Comparison of ENCODE assay signal across 29 cellular contexts in the genomic region with DNA sequence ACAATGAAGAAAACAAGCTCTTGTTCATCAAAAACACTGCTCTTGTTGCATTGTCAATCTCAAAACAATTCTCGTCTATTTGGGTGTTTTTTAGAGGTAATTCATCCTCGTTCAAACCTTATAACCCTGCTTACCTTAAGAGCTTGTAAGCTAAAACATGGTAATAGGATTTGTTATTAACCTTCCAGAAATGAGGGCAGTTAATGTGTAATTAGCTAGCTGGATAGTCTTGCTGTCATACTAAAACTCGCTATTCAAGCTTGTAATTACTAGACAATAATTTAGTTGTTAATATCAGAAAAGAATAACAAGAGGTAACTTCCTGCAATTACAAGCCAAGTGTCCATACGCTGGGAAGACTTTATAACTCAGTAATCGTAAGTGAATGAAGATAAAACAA.
DNase-seq lines count a peak whose midpoint lies in the region; ATAC-seq and TF ChIP-seq lines count a peak whose summit lies in the region.
"Had no signal": no experiment of that assay in that cellular context is flagged by ENCODE, and none has a peak within 500 bp of the region (broad histone marks: within the 10 kb centered on the region; RNA-seq: fewer than 3 reads in every experiment).

No MANE protein-coding gene starts in this region.

- H3K27me3 Mint-ChIP-seq in GM23338 (ENCODE audit: insufficient read depth, low read depth, poor library complexity) (peaks cover 7% of the 10 kb centered on the region), nephron (ENCODE audit: low read depth) (no peaks in the 10 kb centered on the region)
- H3K27me3 Mint-ChIP-seq: CD8-positive, alpha-beta memory T cell; memory B cell; stimulated activated naive CD8-positive, alpha-beta T cell treated with anti-CD3 and anti-CD28 coated beads, Interleukin-15, amount 100 ng/mL, for 72 hours had no signal

- H3K4me1 Mint-ChIP-seq in GM23338 (peaks cover 69% of the 10 kb centered on the region), nephron (peaks cover 52% of the 10 kb centered on the region)

- no peaks in the 10 kb centered on the region for H3K9me3 ChIP-seq in ascending aorta
- H3K9me3 ChIP-seq: SJSA1, spleen, thoracic aorta, uterus had no signal

- H3K27ac Mint-ChIP-seq in GM23338 (no peak overlapping the region), nephron (peak overlapping the region; percentile 53 to 85 (median 77))
- H3K27ac Mint-ChIP-seq: memory B cell; stimulated activated naive CD8-positive, alpha-beta T cell treated with anti-CD3 and anti-CD28 coated beads, Interleukin-15, amount 100 ng/mL, for 72 hours had no signal

- in situ Hi-C loops in ACHN (cut with HindIII; ENCODE audit: low pct_ligation_motif_present, low pct_unique_long_range_greater_than_20kb, low sequenced_read_pairs), result no loop called here

- H3K9me2 ChIP-seq in GM23338 (ENCODE audit: insufficient read depth), result no peaks in the 10 kb centered on the region

- H3K36me3 ChIP-seq in GM23338 (ENCODE audit: insufficient read depth) (no peaks in the 10 kb centered on the region), ascending aorta (no peaks in the 10 kb centered on the region)
- H3K36me3 ChIP-seq: thoracic aorta, uterus had no signal

- peaks cover 8% of the 10 kb centered on the region; the same call in 1 of the 2 replicates for H4K20me1 ChIP-seq in GM23338 (replicated peaks; ENCODE audit: insufficient read depth)

- H3K27me3 ChIP-seq in GM23338 (ENCODE audit: insufficient read depth) (no peaks in the 10 kb centered on the region), ascending aorta (no peaks in the 10 kb centered on the region)
- H3K27me3 ChIP-seq: SJSA1, spleen, uterus had no signal

- intact Hi-C loops in ascending aorta (cut with DNase I), result no loop called here

- H3K79me2 ChIP-seq in GM23338 (replicated peaks; ENCODE audit: insufficient read depth), result peaks cover 42% of the 10 kb centered on the region

- peak; percentile 38 for DNase-seq in ACHN
- no peak for DNase-seq in GM23338 (ENCODE audit: low spot score)
- no peak for DNase-seq in ascending aorta (ENCODE audit: low spot score in 2 of 2)
- DNase-seq in NCI-H510A treated with DMSO at 0.1 percent for 48 hours (lab: John Stamatoyannopoulos, UW), result no peak
- DNase-seq: activated CD4-positive, CD25-positive, alpha-beta regulatory T cell; activated gamma-delta T cell treated with Interleukin-2 at 50 U/mL for 16 hours; activated T-cell treated with anti-CD3 and anti-CD28 coated beads, Interleukin-2, amount 50 U/mL, for 48 hours; CD8-positive, alpha-beta memory T cell; effector memory CD4-positive, alpha-beta T cell; EL; HCEC 1CT; hippocampal formation; left colon; NCI-H187 treated with DMSO at 0.1 percent for 48 hours; NCI-H526; right cardiac atrium; RPMI8226; spleen; stimulated activated naive CD8-positive, alpha-beta T cell treated with anti-CD3 and anti-CD28 coated beads, Interleukin-15, amount 100 ng/mL, for 72 hours; uterus had no signal

- H3K4me1 ChIP-seq in GM23338 (ENCODE audit: insufficient read depth), result peaks cover 40% of the 10 kb centered on the region
- peaks cover 11 to 60% of the 10 kb centered on the region in 2 donors for H3K4me1 ChIP-seq in ascending aorta

- H3K4me2 ChIP-seq in GM23338, result 0 out of 2 replicates have a peak overlapping the region, but pooled peaks have one; percentile 27

- H3F3A ChIP-seq in GM23338 (replicated peaks; ENCODE audit: low read depth), result no peaks in the 10 kb centered on the region

- TF ChIP-seq CTCF in GM23338 (conservative IDR thresholded peaks at IDR 0.05; ENCODE audit: low read depth in 2 of 2), result no peak
- TF ChIP-seq CTCF in ascending aorta (IDR thresholded peaks at IDR 0.05), result no peak
- no peak for TF ChIP-seq CTCF in nephron (IDR thresholded peaks at IDR 0.05; ENCODE audit: unreplicated experiment in 3 of 3)

- H3K36me3 Mint-ChIP-seq in GM23338 (ENCODE audit: low read depth), result peaks cover 9% of the 10 kb centered on the region; the same call in 1 of the 3 replicates
- H3K36me3 Mint-ChIP-seq in nephron (ENCODE audit: low read depth), result peaks cover 34% of the 10 kb centered on the region

- H3K27ac ChIP-seq in GM23338 (ENCODE audit: low read depth) (no peak overlapping the region), ascending aorta (peak overlapping the region; percentile 50 to 96)
- H3K27ac ChIP-seq: coronary artery, epithelial cell of prostate, SJSA1, spleen, uterus had no signal

- H3K4me3 ChIP-seq in GM23338, result no peak overlapping the region
- no peak overlapping the region for H3K4me3 ChIP-seq in ascending aorta
- H3K4me3 ChIP-seq: coronary artery, SJSA1, spleen, thoracic aorta, uterus had no signal

- ATAC-seq in GM23338 (no peak), GM21515 (IDR thresholded peaks at IDR 0.05; ENCODE audit: unreplicated experiment) (no peak), GM21360 (IDR thresholded peaks at IDR 0.05; ENCODE audit: unreplicated experiment) (no peak)
- ATAC-seq: left colon; right cardiac atrium; stimulated activated naive CD8-positive, alpha-beta T cell treated with anti-CD3 and anti-CD28 coated beads, Interleukin-15, amount 100 ng/mL, for 72 hours had no signal

- no peak overlapping the region for H2AFZ ChIP-seq in GM23338

- H3K9me3 Mint-ChIP-seq in GM23338 (no peaks in the 10 kb centered on the region; the same call in 2 of the 3 replicates), nephron (no peaks in the 10 kb centered on the region)
- H3K9me3 Mint-ChIP-seq: CD8-positive, alpha-beta memory T cell; memory B cell; neural crest cell; stimulated activated naive CD8-positive, alpha-beta T cell treated with anti-CD3 and anti-CD28 coated beads, Interleukin-15, amount 100 ng/mL, for 72 hours had no signal

- H3K4me3 Mint-ChIP-seq in GM23338, result no peak overlapping the region
- no peak overlapping the region for H3K4me3 Mint-ChIP-seq in nephron
- H3K4me3 Mint-ChIP-seq: CD8-positive, alpha-beta memory T cell; memory B cell; neural crest cell; stimulated activated naive CD8-positive, alpha-beta T cell treated with anti-CD3 and anti-CD28 coated beads, Interleukin-15, amount 100 ng/mL, for 72 hours had no signal

TF ChIP-seq in GM23338, 12 proteins besides CTCF, POLR2A, EP300 and RAD21 (continues in another document):
- no peak for TF ChIP-seq ZNF331 (CRISPR knock-in tag; IDR thresholded peaks at IDR 0.05; ENCODE audit: low read depth)
- no peak for TF ChIP-seq JUNB (IDR thresholded peaks at IDR 0.05; ENCODE audit: unreplicated experiment)
- TF ChIP-seq NANOG (IDR thresholded peaks at IDR 0.05; ENCODE audit: borderline replicate concordance), result no peak
- TF ChIP-seq STAT1 (IDR thresholded peaks at IDR 0.05; ENCODE audit: unreplicated experiment), result no peak
- TF ChIP-seq EZH2phosphoT487 (IDR thresholded peaks at IDR 0.05; ENCODE audit: unreplicated experiment), result no peak
- TF ChIP-seq ZNF114 (CRISPR knock-in tag; IDR thresholded peaks at IDR 0.05), result no peak
- no peak for TF ChIP-seq ETS1 (IDR thresholded peaks at IDR 0.05)
- TF ChIP-seq CREB1 (CRISPR knock-in tag; IDR thresholded peaks at IDR 0.05; ENCODE audit: low read depth), result no peak
- TF ChIP-seq EZH2 (IDR thresholded peaks at IDR 0.05; ENCODE audit: low read depth, unreplicated experiment), result no peak
- no peak for TF ChIP-seq POLR2AphosphoS5 (IDR thresholded peaks at IDR 0.05; ENCODE audit: low read depth)
